ENCODE assay signal across 19 cellular contexts in the genomic region with DNA sequence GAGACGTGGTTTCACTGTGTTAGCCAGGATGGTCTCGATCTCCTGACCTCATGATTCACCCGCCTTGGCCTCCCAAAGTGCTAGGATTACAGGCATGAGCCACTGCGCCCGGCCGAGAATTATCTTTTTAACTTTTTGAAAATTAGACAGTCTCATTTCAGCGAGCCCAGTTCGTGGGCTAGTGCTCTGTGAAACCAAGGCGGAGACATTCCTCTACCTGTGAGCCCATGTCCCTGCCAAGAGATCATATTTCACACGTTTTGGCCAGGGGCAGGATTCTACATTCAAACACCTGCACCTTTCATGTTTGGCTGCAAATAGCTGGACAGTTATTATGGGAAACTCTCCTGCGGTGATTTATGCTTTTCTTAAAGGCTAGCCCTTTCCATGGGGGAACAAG.
DNase-seq lines count a peak whose midpoint lies in the region; ATAC-seq and TF ChIP-seq lines count a peak whose summit lies in the region.
"Had no signal": no experiment of that assay in that cellular context is flagged by ENCODE, and none has a peak within 500 bp of the region (broad histone marks: within the 10 kb centered on the region; RNA-seq: fewer than 3 reads in every experiment).

No MANE protein-coding gene starts in this region.

- 0 out of 2 replicates have a peak overlapping the region, but pooled peaks have one; percentile 15 for H3K4me2 ChIP-seq in PC-3 (ENCODE audit: low read length)
- H3K4me2 ChIP-seq: BLaER1 had no signal

- peaks cover 6% of the 10 kb centered on the region for H3K27me3 Mint-ChIP-seq in CD8-positive, alpha-beta T cell (ENCODE audit: low read depth)
- peaks cover 0 to 4% (median 3%) of the 10 kb centered on the region in 5 donors for H3K27me3 Mint-ChIP-seq in naive thymus-derived CD8-positive, alpha-beta T cell

- DNase-seq in NCI-H2029 treated with DMSO at 0.1 percent for 48 hours (lab: John Stamatoyannopoulos, UW) (peak; percentile 37), NCI-H2029 (lab: John Stamatoyannopoulos, UW) (no peak), PC-3 (peak; percentile 56), iPS-NIHi11 (ENCODE audit: low spot score) (peak; percentile 66), upper lobe of right lung (no peak)
- no peak for DNase-seq in CD8-positive, alpha-beta T cell
- no peak for DNase-seq in naive thymus-derived CD8-positive, alpha-beta T cell
- DNase-seq: DMS 273 treated with DMSO at 0.1 percent for 48 hours, GOT3, Kasumi-1, MV-4-11, NCI-H1417 treated with DMSO at 0.1 percent for 48 hours, NCI-H2171, RPMI8226, SW 1271 had no signal

- no TSS peak for BruUV-seq in PC-3 (replicated peaks; lab: Mats Ljungman, UMichigan)

- H2AFZ ChIP-seq in PC-3 (ENCODE audit: low read length), result no peak overlapping the region

- no peaks in the 10 kb centered on the region for H3K9me2 ChIP-seq in PC-3 (replicated peaks; ENCODE audit: low read length)

- H3K36me3 Mint-ChIP-seq in CD8-positive, alpha-beta T cell, result no peaks in the 10 kb centered on the region
- H3K36me3 Mint-ChIP-seq in naive thymus-derived CD8-positive, alpha-beta T cell, result no peaks in the 10 kb centered on the region

- H3K36me3 ChIP-seq in PC-3 (ENCODE audit: low read depth, low read length), result no peaks in the 10 kb centered on the region
- no peaks in the 10 kb centered on the region for H3K36me3 ChIP-seq in upper lobe of right lung
- H3K36me3 ChIP-seq in CD8-positive, alpha-beta T cell (ENCODE audit: insufficient read depth, low read length), result no peaks in the 10 kb centered on the region
- H3K36me3 ChIP-seq: BLaER1, SJSA1 had no signal

- H3K9ac ChIP-seq in PC-3 (ENCODE audit: low read length), result no peak overlapping the region
- H3K9ac ChIP-seq: BLaER1 had no signal

- no peak overlapping the region for H3K27ac Mint-ChIP-seq in CD8-positive, alpha-beta T cell
- no peak overlapping the region for H3K27ac Mint-ChIP-seq in naive thymus-derived CD8-positive, alpha-beta T cell

- H3K27me3 ChIP-seq in PC-3 (ENCODE audit: low read length) (no peaks in the 10 kb centered on the region), upper lobe of right lung (no peaks in the 10 kb centered on the region)
- no peaks in the 10 kb centered on the region for H3K27me3 ChIP-seq in CD8-positive, alpha-beta T cell (ENCODE audit: insufficient read depth, low read length)
- H3K27me3 ChIP-seq: BLaER1, SJSA1 had no signal

- intact Hi-C loops in PC-3 (cut with micrococcal nuclease), result no loop called here
- intact Hi-C loops in upper lobe of right lung (cut with DNase I), result no loop called here
- intact Hi-C loops in CD8-positive, alpha-beta T cell (cut with DNase I, micrococcal nuclease), result no loop called here

- H3K79me2 ChIP-seq in PC-3 (ENCODE audit: low read length), result no peaks in the 10 kb centered on the region

- H3K9me3 Mint-ChIP-seq in CD8-positive, alpha-beta T cell, result no peaks in the 10 kb centered on the region
- no peaks in the 10 kb centered on the region for H3K9me3 Mint-ChIP-seq in naive thymus-derived CD8-positive, alpha-beta T cell

- H3F3A ChIP-seq in PC-3 (ENCODE audit: low read length, unreplicated experiment), result no peaks in the 10 kb centered on the region

- TF ChIP-seq CTCF in PC-3 (conservative IDR thresholded peaks at IDR 0.05; ENCODE audit: low read depth, low read length), result no peak
- TF ChIP-seq CTCF in upper lobe of right lung (IDR thresholded peaks at IDR 0.05), result no peak
- TF ChIP-seq CTCF in CD8-positive, alpha-beta T cell (IDR thresholded peaks at IDR 0.05), result no peak

- H3K9me3 ChIP-seq in PC-3 (ENCODE audit: low read length), result no peaks in the 10 kb centered on the region
- H3K9me3 ChIP-seq in upper lobe of right lung, result no peaks in the 10 kb centered on the region
- no peaks in the 10 kb centered on the region for H3K9me3 ChIP-seq in CD8-positive, alpha-beta T cell (ENCODE audit: low read length)
- H3K9me3 ChIP-seq: BLaER1, SJSA1 had no signal

- CTCF ChIA-PET in PC-3 (lab: Charles Lee), result no interaction called here
- CTCF ChIA-PET in CD8-positive, alpha-beta T cell (lab: Charles Lee), result no interaction called here

- H3K27ac ChIP-seq in PC-3 (ENCODE audit: low read length) (no peak overlapping the region), upper lobe of right lung (no peak overlapping the region)
- no peak overlapping the region for H3K27ac ChIP-seq in CD8-positive, alpha-beta T cell (ENCODE audit: low read depth, low read length)
- H3K27ac ChIP-seq: 22Rv1, BLaER1, SJSA1 had no signal

- 0 out of 2 replicates have a peak, but pooled peaks cover 3% of the 10 kb centered on the region for H3K4me1 ChIP-seq in PC-3 (ENCODE audit: insufficient read depth, low read length)
- peaks cover 5% of the 10 kb centered on the region for H3K4me1 ChIP-seq in upper lobe of right lung
- peaks cover 8% of the 10 kb centered on the region for H3K4me1 ChIP-seq in CD8-positive, alpha-beta T cell (ENCODE audit: insufficient read depth, low read length)
- H3K4me1 ChIP-seq: SJSA1 had no signal

- H3K4me3 Mint-ChIP-seq in CD8-positive, alpha-beta T cell, result no peak overlapping the region
- H3K4me3 Mint-ChIP-seq in naive thymus-derived CD8-positive, alpha-beta T cell, result no peak overlapping the region

- ATAC-seq in PC-3 (peak; percentile 68), upper lobe of right lung (peak; percentile 41)
- ATAC-seq in CD8-positive, alpha-beta T cell, result no peak
- ATAC-seq in activated CD4-positive, CD25-positive, alpha-beta regulatory T cell treated with anti-CD3 and anti-CD28 coated beads, Interleukin-2, amount 50 U/mL, for 24 hours, result no peak
- no peak for ATAC-seq in naive thymus-derived CD8-positive, alpha-beta T cell

- peaks cover 6% of the 10 kb centered on the region for H3K4me1 Mint-ChIP-seq in CD8-positive, alpha-beta T cell (ENCODE audit: low read depth)
- peaks cover 0 to 13% (median 5%) of the 10 kb centered on the region in 4 donors for H3K4me1 Mint-ChIP-seq in naive thymus-derived CD8-positive, alpha-beta T cell

- no peaks in the 10 kb centered on the region for H4K20me1 ChIP-seq in PC-3 (ENCODE audit: low read length)
- H4K20me1 ChIP-seq: BLaER1 had no signal

- H3K4me3 ChIP-seq in PC-3 (ENCODE audit: low read length), result no peak overlapping the region
- H3K4me3 ChIP-seq in upper lobe of right lung, result no peak overlapping the region
- no peak overlapping the region for H3K4me3 ChIP-seq in CD8-positive, alpha-beta T cell (ENCODE audit: low read depth, low read length)
- H3K4me3 ChIP-seq: BLaER1, SJSA1 had no signal

- POLR2A ChIA-PET in PC-3 (lab: Charles Lee; ENCODE audit: unreplicated experiment), result no interaction called here
- POLR2A ChIA-PET in CD8-positive, alpha-beta T cell (lab: Charles Lee), result no interaction called here
- POLR2A ChIA-PET in naive thymus-derived CD8-positive, alpha-beta T cell (lab: Charles Lee), result no interaction called here

Comparison
In these comparisons a context has a peak if more than half of its experiments do, and no peak if none do; other contexts are left out.
1. DNase-seq: peak in NCI-H2029 treated with DMSO at 0.1 percent for 48 hours (single experiment), PC-3 (single experiment) and iPS-NIHi11 (single experiment); none in NCI-H2029 (single experiment), upper lobe of right lung (single experiment), CD8-positive, alpha-beta T cell (0 of 7) and naive thymus-derived CD8-positive, alpha-beta T cell (0 of 10).
2. ATAC-seq: peak in PC-3 (single experiment) and upper lobe of right lung (single experiment); none in CD8-positive, alpha-beta T cell (single experiment), activated CD4-positive, CD25-positive, alpha-beta regulatory T cell treated with anti-CD3 and anti-CD28 coated beads, Interleukin-2, amount 50 U/mL, for 24 hours (0 of 2) and naive thymus-derived CD8-positive, alpha-beta T cell (0 of 2).